Comparison of ENCODE assay signal across 8 cellular contexts in the genomic region with DNA sequence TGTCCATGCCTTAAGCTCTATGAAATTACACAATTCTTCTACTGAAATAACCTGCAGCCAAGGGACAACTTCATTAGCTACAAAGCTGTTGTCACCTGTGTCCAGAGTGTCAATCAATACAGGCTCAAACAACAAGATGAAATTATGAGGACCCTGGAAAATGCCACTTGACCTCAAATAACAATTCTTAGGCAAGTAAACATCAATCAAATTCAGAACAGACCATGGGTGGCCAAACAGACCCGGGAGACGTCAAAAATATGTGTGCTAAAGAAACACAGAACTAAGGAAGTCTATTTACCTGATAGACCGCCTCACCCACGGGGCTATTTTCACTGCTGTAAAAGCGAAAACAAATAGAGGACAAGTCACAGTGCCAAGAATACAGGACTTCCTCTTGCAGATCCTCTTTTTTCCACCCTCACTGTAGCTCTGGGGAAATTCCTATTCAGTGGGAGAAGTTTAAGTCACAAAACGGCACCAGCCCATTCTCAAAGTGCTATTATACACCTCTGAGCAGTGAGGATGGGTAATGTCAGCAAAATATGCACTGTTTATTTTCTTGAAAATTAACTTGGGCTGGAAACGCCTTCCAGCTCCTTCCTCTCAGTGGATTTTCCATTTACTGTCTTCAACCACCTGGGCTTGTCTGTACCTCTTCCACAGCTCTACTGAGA. TPM values are rescaled to one million over a fixed set of nuclear protein-coding genes. Genes with fewer than 3 reads are reported as not detected.
DNase-seq lines count a peak whose midpoint lies in the region; ATAC-seq, FAIRE-seq and TF ChIP-seq lines count a peak whose summit lies in the region.

No MANE protein-coding gene starts in this region.

- CTCF ChIA-PET in HepG2 (lab: Yijun Ruan, JAX; ENCODE audit: low intra/inter-chr PET ratio, low total read pairs): no interaction called here

- peak overlapping the region; percentile 50; the same call in 1 of the 2 replicates for H3K9ac ChIP-seq in HepG2 (ENCODE audit: insufficient read depth, low read depth, low read length)

- no peak overlapping the region for H2AFZ ChIP-seq in HepG2 (ENCODE audit: low read length)

- H3K27ac Mint-ChIP-seq in HFFc6: peak overlapping the region; percentile 60
- H3K27ac Mint-ChIP-seq in activated naive CD8-positive, alpha-beta T cell: peak overlapping the region; percentile 94

- TF ChIP-seq RAD21 in HepG2 (CRISPR knock-in tag; IDR thresholded peaks at IDR 0.05): no peak

- peaks cover 56% of the 10 kb centered on the region for H3K4me1 Mint-ChIP-seq in HFFc6 (ENCODE audit: low read depth)
- peaks cover 67% of the 10 kb centered on the region for H3K4me1 Mint-ChIP-seq in activated naive CD8-positive, alpha-beta T cell (ENCODE audit: low read depth)

- H3K27ac ChIP-seq in HepG2 (ENCODE audit: extremely low read length, insufficient read depth, low read length): peak overlapping the region; percentile 45

- peaks cover 69% of the 10 kb centered on the region for H3K79me2 ChIP-seq in HepG2 (ENCODE audit: insufficient read depth, low read length)

- no peak for TF ChIP-seq CTCF in HFFc6 (IDR thresholded peaks at IDR 0.05)
- no peak for TF ChIP-seq CTCF in HepG2 (CRISPR knock-in tag; IDR thresholded peaks at IDR 0.05)

- intact Hi-C loops in HepG2 (cut with micrococcal nuclease; ENCODE audit: unreplicated experiment): loop anchor here (2.0 to 10.0 kb wide), 2 partner anchors 57 to 211 kb away; a partner anchor contains a TSS

- peak overlapping the region; percentile 93 for H3K4me2 ChIP-seq in HepG2 (ENCODE audit: low read depth, low read length)

- no peaks in the 10 kb centered on the region for H3K9me3 ChIP-seq in HepG2 (ENCODE audit: low read length)

- 0 out of 2 replicates have a peak, but pooled peaks cover 5% of the 10 kb centered on the region for H3K36me3 Mint-ChIP-seq in HFFc6 (ENCODE audit: low read depth)
- H3K36me3 Mint-ChIP-seq in activated naive CD8-positive, alpha-beta T cell: peaks cover 2% of the 10 kb centered on the region

- TF ChIP-seq EP300 in HepG2 (IDR thresholded peaks at IDR 0.05; ENCODE audit: low read depth in 2 of 2, low read length in 2 of 2) (0 out of 4 replicates have a peak, but pooled peaks of 1 of the 2 experiments have one; percentile 4), HepG2 (CRISPR knock-in tag; IDR thresholded peaks at IDR 0.05; ENCODE audit: borderline replicate concordance) (no peak)

- peaks cover 0 to 12% of the 10 kb centered on the region in 2 experiments; a peak in 2 of 5 replicates for H3K27me3 ChIP-seq in HepG2 (ENCODE audit: control insufficient read depth in 1 of 2, insufficient read depth in 2 of 2, low read length in 2 of 2)

- ATAC-seq in HepG2: no peak
- ATAC-seq in GM18498 (IDR thresholded peaks at IDR 0.05; ENCODE audit: unreplicated experiment): no peak

- H3K27me3 Mint-ChIP-seq in HFFc6 (ENCODE audit: insufficient read depth): peaks cover 2% of the 10 kb centered on the region; the same call in 1 of the 2 replicates
- no peaks in the 10 kb centered on the region for H3K27me3 Mint-ChIP-seq in activated naive CD8-positive, alpha-beta T cell

- in situ Hi-C loops in HepG2 (cut with HindIII; ENCODE audit: extremely low pct_ligation_motif_present, low pct_unique_long_range_greater_than_20kb): no loop called here

- peaks cover 73% of the 10 kb centered on the region for H3K4me1 ChIP-seq in HepG2 (ENCODE audit: insufficient read depth, low read length)

- BruUV-seq in HepG2 (replicated peaks; lab: Mats Ljungman, UMichigan): no TSS peak

- WGBS in HepG2 (ENCODE audit: low lambda C conversion rate): 5% methylated on average over 7 of the region's 7 CpGs

- peak overlapping the region; percentile 96 for H3K4me3 Mint-ChIP-seq in HFFc6
- H3K4me3 Mint-ChIP-seq in activated naive CD8-positive, alpha-beta T cell: peak overlapping the region; percentile 88

- no peak for TF ChIP-seq POLR2A in HepG2 (IDR thresholded peaks at IDR 0.05; ENCODE audit: insufficient read depth in 1 of 2, low read depth in 2 of 2, low read length in 2 of 2)

- H3K9me3 Mint-ChIP-seq in HFFc6: no peaks in the 10 kb centered on the region
- H3K9me3 Mint-ChIP-seq in activated naive CD8-positive, alpha-beta T cell (ENCODE audit: low read depth): no peaks in the 10 kb centered on the region

- peaks cover 26% of the 10 kb centered on the region for H4K20me1 ChIP-seq in HepG2 (ENCODE audit: insufficient read depth, low read length)

- H3K4me3 ChIP-seq in HepG2 (replicated peaks in 1 of 3; ENCODE audit: insufficient read depth in 1 of 3, low read depth in 2 of 3, low read length in 3 of 3): peak overlapping the region; percentile 73 to 96 (median 96)

- POLR2A ChIA-PET in HepG2 (lab: Yijun Ruan, JAX): interaction anchor here (0.5 to 1.9 kb wide), 8 partner anchors 9 to 934 kb away, joined by 3 to 16 read pairs (median 4); a partner anchor contains a TSS

- FAIRE-seq in HepG2 (lab: Jason Lieb, UNC): peak; percentile 40

- DNase-seq in AML-193 (lab: John Stamatoyannopoulos, UW) (peak; percentile 10), HFFc6 (no peak), HepG2 (ENCODE audit: low spot score) (peak; percentile 52), OCI-M2 (lab: John Stamatoyannopoulos, UW; ENCODE audit: unreplicated experiment) (no peak), NCI-H524 (lab: John Stamatoyannopoulos, UW) (no peak), SKM-1 (lab: John Stamatoyannopoulos, UW; ENCODE audit: unreplicated experiment) (no peak)

- H3K36me3 ChIP-seq in HepG2 (replicated peaks in 1 of 2; ENCODE audit: control insufficient read depth in 1 of 2, insufficient read depth in 2 of 2, low read length in 2 of 2): no peaks in the 10 kb centered on the region

TF ChIP-seq in HepG2, 621 proteins besides CTCF, POLR2A, EP300 and RAD21 (continues in another document):
- TF ChIP-seq, protein P1, sequence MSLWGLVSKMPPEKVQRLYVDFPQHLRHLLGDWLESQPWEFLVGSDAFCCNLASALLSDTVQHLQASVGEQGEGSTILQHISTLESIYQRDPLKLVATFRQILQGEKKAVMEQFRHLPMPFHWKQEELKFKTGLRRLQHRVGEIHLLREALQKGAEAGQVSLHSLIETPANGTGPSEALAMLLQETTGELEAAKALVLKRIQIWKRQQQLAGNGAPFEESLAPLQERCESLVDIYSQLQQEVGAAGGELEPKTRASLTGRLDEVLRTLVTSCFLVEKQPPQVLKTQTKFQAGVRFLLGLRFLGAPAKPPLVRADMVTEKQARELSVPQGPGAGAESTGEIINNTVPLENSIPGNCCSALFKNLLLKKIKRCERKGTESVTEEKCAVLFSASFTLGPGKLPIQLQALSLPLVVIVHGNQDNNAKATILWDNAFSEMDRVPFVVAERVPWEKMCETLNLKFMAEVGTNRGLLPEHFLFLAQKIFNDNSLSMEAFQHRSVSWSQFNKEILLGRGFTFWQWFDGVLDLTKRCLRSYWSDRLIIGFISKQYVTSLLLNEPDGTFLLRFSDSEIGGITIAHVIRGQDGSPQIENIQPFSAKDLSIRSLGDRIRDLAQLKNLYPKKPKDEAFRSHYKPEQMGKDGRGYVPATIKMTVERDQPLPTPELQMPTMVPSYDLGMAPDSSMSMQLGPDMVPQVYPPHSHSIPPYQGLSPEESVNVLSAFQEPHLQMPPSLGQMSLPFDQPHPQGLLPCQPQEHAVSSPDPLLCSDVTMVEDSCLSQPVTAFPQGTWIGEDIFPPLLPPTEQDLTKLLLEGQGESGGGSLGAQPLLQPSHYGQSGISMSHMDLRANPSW (CRISPR knock-in tag; IDR thresholded peaks at IDR 0.05; ENCODE audit: borderline replicate concordance): 0 out of 2 replicates have a peak, but pooled peaks have one; percentile 73
- TF ChIP-seq HHEX (CRISPR knock-in tag; IDR thresholded peaks at IDR 0.05): peak; percentile 37; the same call in 1 of the 2 replicates
- TF ChIP-seq FOSL2 (CRISPR knock-in tag; IDR thresholded peaks at IDR 0.05): no peak
- TF ChIP-seq ZNF747 (CRISPR knock-in tag; IDR thresholded peaks at IDR 0.05; ENCODE audit: borderline replicate concordance): no peak
- TF ChIP-seq, protein P2, sequence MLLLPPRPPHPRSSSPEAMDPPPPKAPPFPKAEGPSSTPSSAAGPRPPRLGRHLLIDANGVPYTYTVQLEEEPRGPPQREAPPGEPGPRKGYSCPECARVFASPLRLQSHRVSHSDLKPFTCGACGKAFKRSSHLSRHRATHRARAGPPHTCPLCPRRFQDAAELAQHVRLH (CRISPR knock-in tag; IDR thresholded peaks at IDR 0.05; ENCODE audit: borderline replicate concordance, low read depth): no peak

RNA-seq across cellular contexts. Expression of a gene that starts 2.7 kb away (rescaled TPM):
- total RNA-seq in HFFc6 (2021; fragmentation: NEBNext Ultra II Directional; extraction: Animal tissue kit (Norgen Biotek cat#: 25700)): 100 to 1,000 TPM; 114 to 143 (median 135) TPM
- total RNA-seq in HepG2 (2016; rRNA removed; fragmentation: Illumina TruSeq; extraction: Trizol): 141 and 186 TPM in 2 replicates
- 30.0 and 32.3 TPM in 2 replicates for total RNA-seq in HepG2 (2016; cell fraction: cytosol; rRNA removed; fragmentation: Illumina TruSeq; extraction: Trizol; ENCODE audit: low read depth)
- total RNA-seq in HepG2 (2016; cell fraction: insoluble cytoplasmic fraction; rRNA removed; fragmentation: Illumina TruSeq; extraction: Trizol): 139 and 174 TPM in 2 replicates
- 118 and 119 TPM in 2 replicates for total RNA-seq in HepG2 (2016; cell fraction: membrane; rRNA removed; fragmentation: Illumina TruSeq; extraction: Trizol)
- 60.6 and 72.1 TPM in 2 replicates for total RNA-seq in HepG2 (2016; cell fraction: nucleus; rRNA removed; fragmentation: Illumina TruSeq; extraction: Trizol)
- polyA plus RNA-seq in HepG2 (2011; rRNA removed): 80.1 and 95.5 TPM in 2 replicates
- polyA plus RNA-seq in HepG2 (2011; cell fraction: cytosol; rRNA removed): 121 and 137 TPM in 2 replicates
- 61.9 and 67.8 TPM in 2 replicates for polyA plus RNA-seq in HepG2 (2011; cell fraction: nucleus; rRNA removed)
- 113 and 128 TPM in 2 replicates for polyA plus RNA-seq in HepG2 (2012)
- polyA plus RNA-seq in HepG2 (2016; cell fraction: cytosol; fragmentation: Illumina TruSeq; extraction: Trizol; ENCODE audit: low read depth): 48.2 and 51.8 TPM in 2 replicates
- 322 and 369 TPM in 2 replicates for polyA plus RNA-seq in HepG2 (2016; cell fraction: insoluble cytoplasmic fraction; fragmentation: Illumina TruSeq; extraction: Trizol; ENCODE audit: low read depth)
- polyA plus RNA-seq in HepG2 (2016; cell fraction: membrane; fragmentation: Illumina TruSeq; extraction: Trizol; ENCODE audit: low read depth): 139 and 153 TPM in 2 replicates
- polyA plus RNA-seq in HepG2 (2016; cell fraction: nucleus; fragmentation: Illumina TruSeq; extraction: Trizol; ENCODE audit: insufficient read depth, low read depth): 125 and 129 TPM in 2 replicates
- polyA minus RNA-seq in HepG2 (2011; rRNA and poly(A)+ RNA removed; ENCODE audit: low replicate concordance): 155 and 250 TPM in 2 replicates
- 71.1 and 86.5 TPM in 2 replicates for polyA minus RNA-seq in HepG2 (2011; cell fraction: cytosol; rRNA and poly(A)+ RNA removed)
- 45.8 and 58.4 TPM in 2 replicates for polyA minus RNA-seq in HepG2 (2011; cell fraction: nucleus; rRNA and poly(A)+ RNA removed)

Comparison
In these comparisons a context has a peak if more than half of its experiments do, and no peak if none do; other contexts are left out.
1. DNase-seq: peak in AML-193 (2 of 2) and HepG2 (single experiment); none in HFFc6 (single experiment), OCI-M2 (single experiment), NCI-H524 (0 of 2) and SKM-1 (single experiment).